ENCODE assay signal across 8 cellular contexts in the genomic region with DNA sequence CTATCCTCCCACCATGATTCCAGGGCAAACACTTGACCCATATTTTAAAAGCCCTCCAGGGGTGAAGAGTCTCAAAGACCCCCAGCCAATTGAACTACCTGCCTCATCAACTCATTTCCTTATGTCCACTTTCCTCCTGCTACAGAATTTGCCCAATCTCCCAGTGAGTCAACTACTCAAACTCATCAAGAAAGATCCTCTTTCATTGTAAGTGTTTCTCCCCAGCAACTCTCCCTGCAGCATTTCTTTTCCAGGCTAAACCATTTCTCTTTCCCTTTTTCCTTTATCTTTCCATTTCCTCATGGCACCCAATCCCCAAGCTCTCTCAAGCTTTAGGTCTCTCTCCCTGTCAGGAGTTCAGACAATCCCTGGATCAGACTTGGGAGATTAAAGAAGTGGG. TPM values are rescaled to one million over a fixed set of nuclear protein-coding genes. Genes with fewer than 3 reads are reported as not detected.
DNase-seq lines count a peak whose midpoint lies in the region; ATAC-seq and TF ChIP-seq lines count a peak whose summit lies in the region.

No MANE protein-coding gene starts in this region.

- no peaks in the 10 kb centered on the region for H3K27me3 Mint-ChIP-seq in activated naive CD4-positive, alpha-beta T cell treated with anti-CD3 and anti-CD28 coated beads, Interleukin-2, amount 50 U/mL, for 24 hours
- H3K27me3 Mint-ChIP-seq in T-cell (peaks cover 0 to 2% of the 10 kb centered on the region in 2 donors), endothelial cell (ENCODE audit: unreplicated experiment) (peaks cover 11% of the 10 kb centered on the region)
- peaks cover 5 to 6% of the 10 kb centered on the region in 2 donors for H3K27me3 Mint-ChIP-seq in stimulated activated naive B cell treated with anti-CD40 and anti-IgM and Interleukin-4, amounts not matched to agents 10 μg/mL and 1 μg/mL and 100 μg/mL, for 72 hours

- H3K36me3 Mint-ChIP-seq in activated naive CD4-positive, alpha-beta T cell treated with anti-CD3 and anti-CD28 coated beads, Interleukin-2, amount 50 U/mL, for 24 hours, result peaks cover 4% of the 10 kb centered on the region
- peaks cover 12% of the 10 kb centered on the region for H3K36me3 Mint-ChIP-seq in T-cell
- peaks cover 27% of the 10 kb centered on the region for H3K36me3 Mint-ChIP-seq in endothelial cell (ENCODE audit: low read depth, unreplicated experiment)
- peaks cover 24 to 38% of the 10 kb centered on the region in 2 donors for H3K36me3 Mint-ChIP-seq in stimulated activated naive B cell treated with anti-CD40 and anti-IgM and Interleukin-4, amounts not matched to agents 10 μg/mL and 1 μg/mL and 100 μg/mL, for 72 hours

- peak overlapping the region; percentile 56 for H3K27ac Mint-ChIP-seq in activated naive CD4-positive, alpha-beta T cell treated with anti-CD3 and anti-CD28 coated beads, Interleukin-2, amount 50 U/mL, for 24 hours
- peak overlapping the region; percentile 75 to 79 for H3K27ac Mint-ChIP-seq in T-cell
- no peak overlapping the region for H3K27ac Mint-ChIP-seq in endothelial cell (ENCODE audit: unreplicated experiment)
- H3K27ac Mint-ChIP-seq in stimulated activated naive B cell treated with anti-CD40 and anti-IgM and Interleukin-4, amounts not matched to agents 10 μg/mL and 1 μg/mL and 100 μg/mL, for 72 hours, result peak overlapping the region; percentile 84

- peaks cover 15% of the 10 kb centered on the region for H3K4me1 Mint-ChIP-seq in activated naive CD4-positive, alpha-beta T cell treated with anti-CD3 and anti-CD28 coated beads, Interleukin-2, amount 50 U/mL, for 24 hours
- H3K4me1 Mint-ChIP-seq in T-cell, result peaks cover 11 to 17% (median 15%) of the 10 kb centered on the region in 3 donors
- peaks cover 9% of the 10 kb centered on the region for H3K4me1 Mint-ChIP-seq in endothelial cell (ENCODE audit: unreplicated experiment)
- H3K4me1 Mint-ChIP-seq in stimulated activated naive B cell treated with anti-CD40 and anti-IgM and Interleukin-4, amounts not matched to agents 10 μg/mL and 1 μg/mL and 100 μg/mL, for 72 hours, result peaks cover 14 to 28% of the 10 kb centered on the region in 2 donors

- TF ChIP-seq CTCF in endothelial cell (IDR thresholded peaks at IDR 0.05; ENCODE audit: unreplicated experiment), result no peak

- POLR2A ChIA-PET in T-cell (lab: Charles Lee), result no interaction called here

- H3K9me3 Mint-ChIP-seq in activated naive CD4-positive, alpha-beta T cell treated with anti-CD3 and anti-CD28 coated beads, Interleukin-2, amount 50 U/mL, for 24 hours, result no peaks in the 10 kb centered on the region
- H3K9me3 Mint-ChIP-seq in T-cell, result no peaks in the 10 kb centered on the region
- H3K9me3 Mint-ChIP-seq in endothelial cell (ENCODE audit: unreplicated experiment), result no peaks in the 10 kb centered on the region
- peaks cover 0 to 2% of the 10 kb centered on the region in 2 donors for H3K9me3 Mint-ChIP-seq in stimulated activated naive B cell treated with anti-CD40 and anti-IgM and Interleukin-4, amounts not matched to agents 10 μg/mL and 1 μg/mL and 100 μg/mL, for 72 hours

- no peak for ATAC-seq in T-cell (replicated peaks in 1 of 4)
- ATAC-seq in stimulated activated naive B cell treated with anti-CD40 and anti-IgM and Interleukin-4, amounts not matched to agents 10 μg/mL and 1 μg/mL and 100 μg/mL, for 72 hours (replicated peaks), result no peak
- no peak for ATAC-seq in GM18909 (IDR thresholded peaks at IDR 0.05; ENCODE audit: poor library complexity, unreplicated experiment)

- peak overlapping the region; percentile 85 for H3K4me3 Mint-ChIP-seq in activated naive CD4-positive, alpha-beta T cell treated with anti-CD3 and anti-CD28 coated beads, Interleukin-2, amount 50 U/mL, for 24 hours
- H3K4me3 Mint-ChIP-seq in T-cell, result peak overlapping the region; percentile 77 to 83 (median 79)
- H3K4me3 Mint-ChIP-seq in endothelial cell (ENCODE audit: unreplicated experiment), result peak overlapping the region; percentile 13
- peak overlapping the region; percentile 85 to 93 for H3K4me3 Mint-ChIP-seq in stimulated activated naive B cell treated with anti-CD40 and anti-IgM and Interleukin-4, amounts not matched to agents 10 μg/mL and 1 μg/mL and 100 μg/mL, for 72 hours

- CTCF ChIA-PET in T-cell (lab: Charles Lee), result interaction anchor here in 1 of 2 donors (1.3 kb wide), 1 partner anchor 53 kb away, joined by 3 read pairs; no protein-coding TSS in a partner anchor

- DNase-seq in activated naive CD4-positive, alpha-beta T cell treated with anti-CD3 and anti-CD28 coated beads, Interleukin-2, amount 50 U/mL, for 16 hours, result no peak
- DNase-seq in T-cell (no peak), endothelial cell (ENCODE audit: low spot score) (no peak), NCI-H1694 (lab: John Stamatoyannopoulos, UW) (no peak), NCI-H1105 treated with DMSO at 0.1 percent for 48 hours (lab: John Stamatoyannopoulos, UW) (no peak)
- DNase-seq in stimulated activated naive B cell treated with anti-CD40 and anti-IgM and Interleukin-4, amounts not matched to agents 10 μg/mL and 1 μg/mL and 100 μg/mL, for 72 hours, result no peak

RNA-seq across cellular contexts. Expression of gene DLK2, which starts 1.5 kb away (rescaled TPM):
- 1 to 10 TPM in 4 of 5 donors, under 1 TPM in 1; 0.47 to 2.1 (median 1.4) TPM for total RNA-seq in T-cell
- total RNA-seq in endothelial cell (ENCODE audit: unreplicated experiment), result 0.18 TPM

RNA-seq across cellular contexts. Expression of gene TJAP1, which starts 23.5 kb away (rescaled TPM):
- total RNA-seq in T-cell (10 to 100 TPM; 30.8 to 51.9 (median 50.6) TPM), endothelial cell (ENCODE audit: unreplicated experiment) (41.8 TPM)

RNA-seq across cellular contexts. Expression of gene ABCC10, which starts 26.5 kb away (rescaled TPM):
- 10 to 100 TPM; 57.8 to 85.4 (median 75.5) TPM for total RNA-seq in T-cell
- 45.6 TPM for total RNA-seq in endothelial cell (ENCODE audit: unreplicated experiment)

RNA-seq across cellular contexts. Expression of gene LRRC73, which starts 56.3 kb away (rescaled TPM):
- under 1 TPM in 3 of 5 donors, not detected in 2; 0.53 to 0.95 (median 0.76) TPM for total RNA-seq in T-cell
- total RNA-seq in endothelial cell (ENCODE audit: unreplicated experiment), result 0.28 TPM

Comparison
In these comparisons a context has a peak if more than half of its experiments do, and no peak if none do; other contexts are left out.
1. H3K4me3 Mint-ChIP-seq: peak in every context shown above with its lines; median percentile 89 in stimulated activated naive B cell treated with anti-CD40 and anti-IgM and Interleukin-4, amounts not matched to agents 10 μg/mL and 1 μg/mL and 100 μg/mL, for 72 hours; 85 in activated naive CD4-positive, alpha-beta T cell treated with anti-CD3 and anti-CD28 coated beads, Interleukin-2, amount 50 U/mL, for 24 hours; 79 in T-cell; 13 in endothelial cell.